ENCODE assay signal across 1 cellular context in the genomic region with DNA sequence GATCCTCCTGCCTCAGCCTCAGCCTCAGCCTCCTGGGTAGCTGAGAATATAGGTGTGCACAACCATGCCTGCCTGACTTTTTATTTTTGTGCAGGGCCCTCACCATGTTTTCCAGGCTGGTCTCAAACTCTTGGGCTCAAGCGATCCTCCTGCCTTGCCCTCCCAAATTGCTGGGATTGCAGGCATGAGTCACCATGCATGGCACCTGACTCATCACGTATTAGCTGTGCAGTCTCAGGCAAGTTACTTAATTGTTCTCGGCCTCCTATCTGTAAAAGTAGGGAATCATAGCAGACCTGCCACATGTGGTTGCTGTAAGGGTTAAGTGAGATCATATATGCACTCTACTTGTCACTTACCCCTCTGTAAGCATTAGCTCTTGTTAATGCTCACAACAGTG.
TF ChIP-seq lines count a peak whose summit lies in the region.

No MANE protein-coding gene starts in this region.

TF ChIP-seq in A549, 52 proteins besides CTCF, POLR2A, EP300 and RAD21 (continued from another document):
- TF ChIP-seq HMGXB4 (CRISPR knock-in tag; IDR thresholded peaks at IDR 0.05; ENCODE audit: borderline replicate concordance), result no peak
- TF ChIP-seq HOXB13 (CRISPR knock-in tag; IDR thresholded peaks at IDR 0.05; ENCODE audit: low read depth), result no peak
- 0 out of 4 replicates have a peak, but pooled peaks of 1 of the 2 experiments have one; percentile 23 for TF ChIP-seq CEBPB (IDR thresholded peaks at IDR 0.05)
